26 cellular contexts compared by ENCODE assay signal in genomic region chr14:37508500-37508899, GRCh38.
"Had no signal": no experiment of that assay in that cellular context is flagged by ENCODE, and none has a peak within 500 bp of the region (broad histone marks: within the 10 kb centered on the region; RNA-seq: fewer than 3 reads in every experiment).

No MANE protein-coding gene starts in this region.

- H3K9me3 ChIP-seq: breast epithelium, neutrophil, ovary, prostate gland, uterus had no signal

- H3K27me3 ChIP-seq: breast epithelium, neutrophil, ovary, uterus had no signal

- H3K4me3 ChIP-seq: breast epithelium, ovary, prostate gland, smooth muscle cell, uterus had no signal

- H3K27ac ChIP-seq: breast epithelium, neutrophil, ovary, prostate gland, uterus had no signal

- DNase-seq: activated CD4-positive, alpha-beta T cell treated with anti-CD3 and anti-CD28 coated beads for 1 hour; activated CD4-positive, alpha-beta T cell treated with anti-CD3 and anti-CD28 coated beads, Interleukin-2, amount 10 ng/mL, durations not matched to agents 7 days and 5 days; activated CD8-positive, alpha-beta T cell treated with anti-CD3 and anti-CD28 coated beads for 36 hours; activated gamma-delta T cell treated with Interleukin-2 at 50 U/mL for 16 hours; activated naive CD4-positive, alpha-beta T cell treated with anti-CD3 and anti-CD28 coated beads, Interleukin-2, amount 50 U/mL, for 16 hours; activated T-cell treated with anti-CD3 and anti-CD28 coated beads, Interleukin-2, amount 50 U/mL, for 4 hours; dermis blood vessel endothelial cell; effector CD4-positive, alpha-beta T cell; foreskin melanocyte; glutamatergic neuron; left cardiac atrium; naive B cell; nephron progenitor cell; ovary; retina; stimulated activated CD4-positive, alpha-beta T cell treated with anti-CD3 and anti-CD28 coated beads, Interleukin-1b, Interleukin-23, amount 100 ng/mL, for 48 hours; stimulated activated CD4-positive, alpha-beta T cell treated with anti-CD3 and anti-CD28 coated beads, Interleukin-4, amount 100 ng/mL, for 4 hours; stimulated activated CD8-positive, alpha-beta memory T cell treated with anti-CD3 and anti-CD28 coated beads, Interleukin-4, amount 100 ng/mL, for 48 hours; stimulated activated naive CD8-positive, alpha-beta T cell treated with anti-CD3 and anti-CD28 coated beads, Interleukin-15, amount 100 ng/mL, for 72 hours; substantia nigra; T-helper 2 cell; uterus had no signal

- H3K4me2 ChIP-seq: smooth muscle cell had no signal

- H3K4me1 ChIP-seq: breast epithelium, prostate gland, uterus had no signal

- H3K36me3 ChIP-seq: breast epithelium, neutrophil, ovary, prostate gland, uterus had no signal
